In genomic region chr9:112655633-112656032, GRCh38 we compare ENCODE assay signal across 19 cellular contexts.
DNase-seq lines count a peak whose midpoint lies in the region; ATAC-seq, FAIRE-seq and TF ChIP-seq lines count a peak whose summit lies in the region.
"Had no signal": no experiment of that assay in that cellular context is flagged by ENCODE, and none has a peak within 500 bp of the region (broad histone marks: within the 10 kb centered on the region; RNA-seq: fewer than 3 reads in every experiment).

No MANE protein-coding gene starts in this region.

- no peaks in the 10 kb centered on the region for H3K79me2 ChIP-seq in HepG2 (ENCODE audit: insufficient read depth, low read length)

- H3K27ac Mint-ChIP-seq in endodermal cell, result peak overlapping the region; percentile 12
- no peak overlapping the region for H3K27ac Mint-ChIP-seq in activated CD4-positive, alpha-beta T cell treated with anti-CD3 and anti-CD28 coated beads, Interleukin-2, amount 10 ng/mL, durations not matched to agents 7 days and 5 days
- H3K27ac Mint-ChIP-seq: B cell, IgD-negative memory B cell had no signal

- CTCF ChIA-PET in HepG2 (lab: Yijun Ruan, JAX; ENCODE audit: low intra/inter-chr PET ratio, low total read pairs), result no interaction called here
- CTCF ChIA-PET in activated CD4-positive, alpha-beta T cell treated with anti-CD3 and anti-CD28 coated beads, Interleukin-2, amount 10 ng/mL, durations not matched to agents 7 days and 5 days (lab: Charles Lee), result no interaction called here

- peaks cover 7% of the 10 kb centered on the region for H3K4me1 Mint-ChIP-seq in endodermal cell
- H3K4me1 Mint-ChIP-seq in activated CD4-positive, alpha-beta T cell treated with anti-CD3 and anti-CD28 coated beads, Interleukin-2, amount 10 ng/mL, durations not matched to agents 7 days and 5 days, result no peaks in the 10 kb centered on the region
- H3K4me1 Mint-ChIP-seq: B cell, IgD-negative memory B cell had no signal

- H3K27me3 ChIP-seq in HepG2 (ENCODE audit: control insufficient read depth in 1 of 2, insufficient read depth in 2 of 2, low read length in 2 of 2), result no peaks in the 10 kb centered on the region
- H3K27me3 ChIP-seq in right lobe of liver, result no peaks in the 10 kb centered on the region
- H3K27me3 ChIP-seq in endodermal cell (ENCODE audit: control insufficient read depth, insufficient read depth, low read length, poor library complexity, severe bottlenecking), result no peaks in the 10 kb centered on the region
- no peaks in the 10 kb centered on the region for H3K27me3 ChIP-seq in esophagus squamous epithelium

- no TSS peak for BruUV-seq in HepG2 (replicated peaks; lab: Mats Ljungman, UMichigan)

- H3K9me3 ChIP-seq in HepG2 (ENCODE audit: low read length) (no peaks in the 10 kb centered on the region), right lobe of liver (no peaks in the 10 kb centered on the region), endodermal cell (ENCODE audit: control insufficient read depth, low read length) (no peaks in the 10 kb centered on the region), esophagus squamous epithelium (no peaks in the 10 kb centered on the region)

- in situ Hi-C loops in HepG2 (cut with HindIII; ENCODE audit: extremely low pct_ligation_motif_present, low pct_unique_long_range_greater_than_20kb), result no loop called here

- intact Hi-C loops in HepG2 (cut with micrococcal nuclease; ENCODE audit: unreplicated experiment), result no loop called here
- intact Hi-C loops in right lobe of liver (cut with DNase I), result no loop called here
- intact Hi-C loops in esophagus squamous epithelium (cut with DNase I), result no loop called here

- DNase-seq in HepG2 (ENCODE audit: low spot score) (peak; percentile 5), right lobe of liver (no peak), endodermal cell (peak; percentile 47), myocyte (ENCODE audit: low read depth) (peak; percentile 45), esophagus squamous epithelium (lab: John Stamatoyannopoulos, UW) (no peak), HT-29 (ENCODE audit: low spot score) (no peak), GM03348 (ENCODE audit: low spot score) (no peak)
- DNase-seq in activated CD4-positive, alpha-beta T cell treated with anti-CD3 and anti-CD28 coated beads, Interleukin-2, amount 10 ng/mL, durations not matched to agents 7 days and 5 days, result no peak
- DNase-seq: DMS153, Karpas-422, NCI-H1436, NCI-H1930, NCI-H226, NCI-H524 treated with DMSO at 0.1 percent for 48 hours, PC-9, SIG-M5 had no signal

- ATAC-seq in HepG2, result no peak
- ATAC-seq in right lobe of liver, result no peak

- POLR2A ChIA-PET in HepG2 (lab: Yijun Ruan, JAX), result no interaction called here
- POLR2A ChIA-PET in activated CD4-positive, alpha-beta T cell treated with anti-CD3 and anti-CD28 coated beads, Interleukin-2, amount 10 ng/mL, durations not matched to agents 7 days and 5 days (lab: Charles Lee), result no interaction called here

- H2AFZ ChIP-seq in HepG2 (ENCODE audit: low read length), result no peak overlapping the region
- H2AFZ ChIP-seq: PC-9 had no signal

- H3K4me3 ChIP-seq in HepG2 (replicated peaks in 1 of 3; ENCODE audit: insufficient read depth in 1 of 3, low read depth in 2 of 3, low read length in 3 of 3), result no peak overlapping the region
- no peak overlapping the region for H3K4me3 ChIP-seq in right lobe of liver
- H3K4me3 ChIP-seq in endodermal cell (ENCODE audit: low read length), result no peak overlapping the region
- H3K4me3 ChIP-seq in esophagus squamous epithelium, result no peak overlapping the region
- H3K4me3 ChIP-seq: PC-9 had no signal

- no peaks in the 10 kb centered on the region for H3K27me3 Mint-ChIP-seq in endodermal cell (ENCODE audit: insufficient read depth)
- H3K27me3 Mint-ChIP-seq in activated CD4-positive, alpha-beta T cell treated with anti-CD3 and anti-CD28 coated beads, Interleukin-2, amount 10 ng/mL, durations not matched to agents 7 days and 5 days, result no peaks in the 10 kb centered on the region
- H3K27me3 Mint-ChIP-seq: B cell, IgD-negative memory B cell had no signal

- no peak for TF ChIP-seq EP300 in HepG2 (IDR thresholded peaks at IDR 0.05; ENCODE audit: low read depth in 2 of 2, low read length in 2 of 2)
- TF ChIP-seq EP300 in HepG2 (CRISPR knock-in tag; IDR thresholded peaks at IDR 0.05; ENCODE audit: borderline replicate concordance), result no peak

- H3K36me3 ChIP-seq in HepG2 (replicated peaks in 1 of 2; ENCODE audit: control insufficient read depth in 1 of 2, insufficient read depth in 2 of 2, low read length in 2 of 2), result peaks cover 5 to 16% of the 10 kb centered on the region in 2 experiments; a peak in 4 of 5 replicates
- no peaks in the 10 kb centered on the region for H3K36me3 ChIP-seq in right lobe of liver
- peaks cover 11% of the 10 kb centered on the region for H3K36me3 ChIP-seq in endodermal cell (ENCODE audit: control insufficient read depth, insufficient read depth, low read length)
- peaks cover 0 to 6% (median 0%) of the 10 kb centered on the region in 3 donors for H3K36me3 ChIP-seq in esophagus squamous epithelium

- peaks cover 27% of the 10 kb centered on the region for H3K36me3 Mint-ChIP-seq in endodermal cell (ENCODE audit: low read depth)
- H3K36me3 Mint-ChIP-seq in activated CD4-positive, alpha-beta T cell treated with anti-CD3 and anti-CD28 coated beads, Interleukin-2, amount 10 ng/mL, durations not matched to agents 7 days and 5 days (ENCODE audit: low read depth), result no peaks in the 10 kb centered on the region
- H3K36me3 Mint-ChIP-seq: IgD-negative memory B cell had no signal

- peaks cover 1% of the 10 kb centered on the region for H3K9me3 Mint-ChIP-seq in endodermal cell
- peaks cover 2% of the 10 kb centered on the region for H3K9me3 Mint-ChIP-seq in activated CD4-positive, alpha-beta T cell treated with anti-CD3 and anti-CD28 coated beads, Interleukin-2, amount 10 ng/mL, durations not matched to agents 7 days and 5 days

- H3K4me1 ChIP-seq in HepG2 (ENCODE audit: insufficient read depth, low read length), result no peaks in the 10 kb centered on the region
- no peaks in the 10 kb centered on the region for H3K4me1 ChIP-seq in right lobe of liver
- no peaks in the 10 kb centered on the region for H3K4me1 ChIP-seq in endodermal cell (ENCODE audit: control insufficient read depth, insufficient read depth, low read length)
- H3K4me1 ChIP-seq in esophagus squamous epithelium, result no peaks in the 10 kb centered on the region

- no peaks in the 10 kb centered on the region for H4K20me1 ChIP-seq in HepG2 (ENCODE audit: insufficient read depth, low read length)

- H3K9ac ChIP-seq in HepG2 (ENCODE audit: insufficient read depth, low read depth, low read length), result no peak overlapping the region
- no peak overlapping the region for H3K9ac ChIP-seq in endodermal cell (ENCODE audit: extremely low read depth, low read length, poor library complexity, severe bottlenecking)

- no peak for TF ChIP-seq POLR2A in HepG2 (IDR thresholded peaks at IDR 0.05; ENCODE audit: insufficient read depth in 1 of 2, low read depth in 2 of 2, low read length in 2 of 2)
- no peak for TF ChIP-seq POLR2A in right lobe of liver (IDR thresholded peaks at IDR 0.05)
- no peak for TF ChIP-seq POLR2A in esophagus squamous epithelium (IDR thresholded peaks at IDR 0.05)

- no peak overlapping the region for H3K4me3 Mint-ChIP-seq in endodermal cell
- H3K4me3 Mint-ChIP-seq in activated CD4-positive, alpha-beta T cell treated with anti-CD3 and anti-CD28 coated beads, Interleukin-2, amount 10 ng/mL, durations not matched to agents 7 days and 5 days, result no peak overlapping the region
- H3K4me3 Mint-ChIP-seq: B cell, IgD-negative memory B cell had no signal

- 76% methylated on average over 3 of the region's 3 CpGs for WGBS in HepG2 (ENCODE audit: low lambda C conversion rate)
- 73% methylated on average over 3 of the region's 3 CpGs for WGBS in right lobe of liver (ENCODE audit: insufficient coverage, low coverage, low lambda C conversion rate, missing lambda C conversion rate)
- 74 to 93% methylated on average over 3 of the region's 3 CpGs for WGBS in endodermal cell (ENCODE audit: insufficient coverage in 1 of 2, insufficient read length in 1 of 2), 2 experiments
- 73 to 81% methylated on average over 3 of the region's 3 CpGs for WGBS in esophagus squamous epithelium, 2 donors

- FAIRE-seq in HepG2 (lab: Jason Lieb, UNC), result no peak

- TF ChIP-seq RAD21 in HepG2 (CRISPR knock-in tag; IDR thresholded peaks at IDR 0.05), result no peak

- TF ChIP-seq CTCF in HepG2 (CRISPR knock-in tag; IDR thresholded peaks at IDR 0.05), result no peak
- TF ChIP-seq CTCF in right lobe of liver (IDR thresholded peaks at IDR 0.05), result no peak
- TF ChIP-seq CTCF in endodermal cell (conservative IDR thresholded peaks at IDR 0.05), result no peak
- TF ChIP-seq CTCF in esophagus squamous epithelium (IDR thresholded peaks at IDR 0.05), result no peak

- H3K27ac ChIP-seq in HepG2 (ENCODE audit: extremely low read length, insufficient read depth, low read length) (no peak overlapping the region), right lobe of liver (no peak overlapping the region), endodermal cell (ENCODE audit: low read depth, low read length) (no peak overlapping the region), esophagus squamous epithelium (no peak overlapping the region)
- H3K27ac ChIP-seq: PC-9, RWPE1 had no signal

- no peak overlapping the region for H3K4me2 ChIP-seq in HepG2 (ENCODE audit: low read depth, low read length)
- H3K4me2 ChIP-seq: PC-9 had no signal

TF ChIP-seq in HepG2, 621 proteins besides CTCF, POLR2A, EP300 and RAD21:
- TF ChIP-seq FOXA1 (IDR thresholded peaks at IDR 0.05) (no peak), FOXA1 (CRISPR knock-in tag; IDR thresholded peaks at IDR 0.05) (peak; percentile 32; the same call in 1 of the 2 replicates), ZBTB26 (CRISPR knock-in tag; IDR thresholded peaks at IDR 0.05; ENCODE audit: borderline replicate concordance) (no peak)

Comparison
In these comparisons a context has a peak if more than half of its experiments do, and no peak if none do; other contexts are left out.
1. DNase-seq: peak in HepG2 (single experiment), endodermal cell (single experiment) and myocyte (single experiment); none in right lobe of liver (0 of 3), esophagus squamous epithelium (single experiment), HT-29 (single experiment), activated CD4-positive, alpha-beta T cell treated with anti-CD3 and anti-CD28 coated beads, Interleukin-2, amount 10 ng/mL, durations not matched to agents 7 days and 5 days (single experiment) and GM03348 (single experiment).